14 cellular contexts compared by ENCODE assay signal in the genomic region with DNA sequence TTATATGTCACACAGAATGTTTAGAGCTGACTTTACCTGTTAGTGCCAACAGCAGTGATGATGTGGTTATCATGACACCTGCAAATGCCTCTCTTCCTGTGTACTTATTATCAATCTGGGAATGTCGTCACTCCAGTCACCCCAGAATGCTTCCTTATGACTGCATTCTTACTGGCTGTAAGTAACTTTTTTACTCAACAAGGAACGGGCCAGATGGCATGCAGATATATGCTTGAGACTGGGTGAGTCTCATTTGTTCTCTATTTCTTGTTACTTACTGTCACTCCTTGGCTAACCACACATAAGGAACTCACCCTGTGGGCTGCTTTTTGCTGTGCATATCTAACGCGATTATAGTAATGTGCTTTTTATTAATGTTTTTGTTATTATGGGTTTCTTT.
DNase-seq lines count a peak whose midpoint lies in the region; ATAC-seq, FAIRE-seq and TF ChIP-seq lines count a peak whose summit lies in the region.
"Had no signal": no experiment of that assay in that cellular context is flagged by ENCODE, and none has a peak within 500 bp of the region (broad histone marks: within the 10 kb centered on the region; RNA-seq: fewer than 3 reads in every experiment).

No MANE protein-coding gene starts in this region.

- DNase-seq in KBM-7 = peak; percentile 81
- peak; percentile 38 for DNase-seq in bronchial epithelial cell (ENCODE audit: low read depth)
- no peak for DNase-seq in spleen
- no peak for DNase-seq in putamen (ENCODE audit: low spot score)
- DNase-seq in DMS53 (lab: John Stamatoyannopoulos, UW) = no peak
- DNase-seq in esophagus muscularis mucosa (ENCODE audit: extremely low spot score) = no peak
- DNase-seq: activated CD4-positive, CD25-positive, alpha-beta regulatory T cell treated with anti-CD3 and anti-CD28 coated beads, Interleukin-2, amount 50 U/mL, for 72 hours; CD4-positive, alpha-beta T cell; NCI-H1048; PC-3 had no signal

- WGBS in spleen, 5 donors = 20 to 41% (median 29%) methylated on average over 4 of the region's 4 CpGs
- WGBS in esophagus muscularis mucosa = 87% methylated on average over 4 of the region's 4 CpGs

- H3K4me1 ChIP-seq in spleen (peaks cover 0 to 66% (median 14%) of the 10 kb centered on the region in 6 donors), esophagus muscularis mucosa (no peaks in the 10 kb centered on the region)

- H3K27ac ChIP-seq in spleen (peak overlapping the region in 5 of 8 donors; percentile 43 to 76 (median 72)), esophagus muscularis mucosa (replicated peaks in 1 of 4) (no peak overlapping the region)

- no peak for TF ChIP-seq POLR2A in spleen (IDR thresholded peaks at IDR 0.05)
- no peak for TF ChIP-seq POLR2A in esophagus muscularis mucosa (IDR thresholded peaks at IDR 0.05; ENCODE audit: low read depth)

- ATAC-seq in GM18870 (IDR thresholded peaks at IDR 0.05; ENCODE audit: unreplicated experiment) (peak; percentile 36), HG03045 (IDR thresholded peaks at IDR 0.05; ENCODE audit: unreplicated experiment) (no peak)
- ATAC-seq: PC-3, SK-N-SH treated with all-trans-retinoic acid at 6 μM for 48 hours had no signal

- H3K4me3 ChIP-seq in bronchial epithelial cell (ENCODE audit: low read depth, low read length) (no peak overlapping the region), spleen (no peak overlapping the region), esophagus muscularis mucosa (no peak overlapping the region)

- H3K27me3 ChIP-seq in bronchial epithelial cell (ENCODE audit: control insufficient read depth, insufficient read depth, low read length) (no peaks in the 10 kb centered on the region), spleen (replicated peaks in 1 of 7) (no peaks in the 10 kb centered on the region), esophagus muscularis mucosa (no peaks in the 10 kb centered on the region)

- TF ChIP-seq CTCF in bronchial epithelial cell (IDR thresholded peaks at IDR 0.05; ENCODE audit: insufficient read depth, low read length, severe bottlenecking) = no peak
- TF ChIP-seq CTCF in spleen (IDR thresholded peaks at IDR 0.05 in 8 of 11, conservative IDR thresholded peaks at IDR 0.05 in 3 of 11) = no peak
- no peak for TF ChIP-seq CTCF in esophagus muscularis mucosa (IDR thresholded peaks at IDR 0.05)

- no peak for FAIRE-seq in bronchial epithelial cell (lab: Jason Lieb, UNC)
- FAIRE-seq: G401.6 had no signal

- intact Hi-C loops in spleen (cut with DNase I; ENCODE audit: low total_unique reads) = no loop called here
- intact Hi-C loops in esophagus muscularis mucosa (cut with DNase I) = no loop called here

- in situ Hi-C loops in KBM-7 (cut with MboI; ENCODE audit: low pct_unique_long_range_greater_than_20kb, low sequenced_read_pairs) = no loop called here

- no peak for TF ChIP-seq EP300 in esophagus muscularis mucosa (IDR thresholded peaks at IDR 0.05)

- H3K36me3 ChIP-seq in bronchial epithelial cell (ENCODE audit: control insufficient read depth, insufficient read depth, low read length) (no peaks in the 10 kb centered on the region), spleen (no peaks in the 10 kb centered on the region), esophagus muscularis mucosa (no peaks in the 10 kb centered on the region)

- H3K9me3 ChIP-seq in spleen (no peaks in the 10 kb centered on the region), esophagus muscularis mucosa (no peaks in the 10 kb centered on the region)

Comparison
In these comparisons a context has a peak if more than half of its experiments do, and no peak if none do; other contexts are left out.
1. DNase-seq: peak in KBM-7 (single experiment) and bronchial epithelial cell (single experiment); none in spleen (single experiment), putamen (single experiment), DMS53 (single experiment) and esophagus muscularis mucosa (single experiment).
2. H3K27ac ChIP-seq: peak in spleen (5 of 8); none in esophagus muscularis mucosa (0 of 4).